Comparison of ENCODE assay signal across 14 cellular contexts in the genomic region with DNA sequence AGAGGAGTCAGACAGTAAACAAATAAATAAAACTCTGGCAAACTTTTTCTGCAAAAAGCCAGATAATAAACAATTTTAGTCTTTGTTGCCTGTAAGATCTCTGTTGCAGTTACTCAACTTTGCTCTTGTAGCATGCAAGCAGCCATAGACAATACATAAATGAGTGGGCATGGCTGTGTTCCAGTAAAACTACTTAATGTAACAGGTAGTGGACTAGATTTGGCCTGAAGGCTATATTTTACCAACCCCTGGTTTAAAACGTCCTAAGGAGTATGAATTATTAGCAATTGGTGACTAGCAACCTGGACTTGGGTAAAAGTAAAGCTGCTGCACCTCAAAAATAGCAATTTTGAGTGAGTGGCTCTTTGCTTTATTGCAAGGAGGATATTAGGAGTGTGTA. TPM values are rescaled to one million over a fixed set of nuclear protein-coding genes. Genes with fewer than 3 reads are reported as not detected.
DNase-seq lines count a peak whose midpoint lies in the region; TF ChIP-seq lines count a peak whose summit lies in the region.
"Had no signal": no experiment of that assay in that cellular context is flagged by ENCODE, and none has a peak within 500 bp of the region (broad histone marks: within the 10 kb centered on the region; RNA-seq: fewer than 3 reads in every experiment).

No MANE protein-coding gene starts in this region.

- no peak overlapping the region for H3K27ac Mint-ChIP-seq in MCF 10A (ENCODE audit: low read depth, unreplicated experiment)
- H3K27ac Mint-ChIP-seq in activated CD4-positive, alpha-beta T cell treated with anti-CD3 and anti-CD28 coated beads, Interleukin-2, amount 10 ng/mL, durations not matched to agents 7 days and 5 days, result no peak overlapping the region
- H3K27ac Mint-ChIP-seq: CD4-positive, CD25-positive, alpha-beta regulatory T cell had no signal

- no peaks in the 10 kb centered on the region for H3K9me3 ChIP-seq in breast epithelium
- H3K9me3 ChIP-seq: BLaER1 had no signal

- peaks cover 7% of the 10 kb centered on the region for H3K36me3 Mint-ChIP-seq in MCF 10A (ENCODE audit: insufficient read depth, unreplicated experiment)
- H3K36me3 Mint-ChIP-seq in activated CD4-positive, alpha-beta T cell treated with anti-CD3 and anti-CD28 coated beads, Interleukin-2, amount 10 ng/mL, durations not matched to agents 7 days and 5 days (ENCODE audit: low read depth), result peaks cover 9% of the 10 kb centered on the region

- BruUV-seq in MCF 10A (replicated peaks; lab: Mats Ljungman, UMichigan), result no TSS peak

- no peaks in the 10 kb centered on the region for H3K27me3 ChIP-seq in breast epithelium
- no peaks in the 10 kb centered on the region for H3K27me3 ChIP-seq in brain microvascular endothelial cell (replicated peaks)
- H3K27me3 ChIP-seq: BLaER1 had no signal

- no peak for TF ChIP-seq CTCF in MCF 10A (IDR thresholded peaks at IDR 0.05; ENCODE audit: unreplicated experiment)
- TF ChIP-seq CTCF in breast epithelium (IDR thresholded peaks at IDR 0.05), result no peak
- no peak for TF ChIP-seq CTCF in fibroblast of pulmonary artery (IDR thresholded peaks at IDR 0.05; ENCODE audit: low read length, missing control alignments)
- no peak for TF ChIP-seq CTCF in brain microvascular endothelial cell (IDR thresholded peaks at IDR 0.05; ENCODE audit: low read depth, low read length, missing control alignments)

- no peaks in the 10 kb centered on the region for H3K27me3 Mint-ChIP-seq in MCF 10A (ENCODE audit: insufficient read depth, unreplicated experiment)
- H3K27me3 Mint-ChIP-seq in activated CD4-positive, alpha-beta T cell treated with anti-CD3 and anti-CD28 coated beads, Interleukin-2, amount 10 ng/mL, durations not matched to agents 7 days and 5 days, result no peaks in the 10 kb centered on the region
- H3K27me3 Mint-ChIP-seq: CD4-positive, CD25-positive, alpha-beta regulatory T cell had no signal

- no peak for TF ChIP-seq POLR2A in breast epithelium (IDR thresholded peaks at IDR 0.05)

- no peaks in the 10 kb centered on the region for H3K9me3 Mint-ChIP-seq in MCF 10A (ENCODE audit: unreplicated experiment)
- H3K9me3 Mint-ChIP-seq in activated CD4-positive, alpha-beta T cell treated with anti-CD3 and anti-CD28 coated beads, Interleukin-2, amount 10 ng/mL, durations not matched to agents 7 days and 5 days, result no peaks in the 10 kb centered on the region

- no peak overlapping the region for H3K27ac ChIP-seq in breast epithelium
- H3K27ac ChIP-seq in brain microvascular endothelial cell, result no peak overlapping the region
- H3K27ac ChIP-seq: 22Rv1, BLaER1 had no signal

- in situ Hi-C loops in brain microvascular endothelial cell (cut with HindIII; ENCODE audit: low pct_ligation_motif_present, low sequenced_read_pairs), result no loop called here

- CTCF ChIA-PET in MCF 10A (lab: Yijun Ruan, JAX), result no interaction called here
- CTCF ChIA-PET in activated CD4-positive, alpha-beta T cell treated with anti-CD3 and anti-CD28 coated beads, Interleukin-2, amount 10 ng/mL, durations not matched to agents 7 days and 5 days (lab: Charles Lee), result no interaction called here

- H3K4me3 Mint-ChIP-seq in MCF 10A (ENCODE audit: unreplicated experiment), result no peak overlapping the region
- no peak overlapping the region for H3K4me3 Mint-ChIP-seq in activated CD4-positive, alpha-beta T cell treated with anti-CD3 and anti-CD28 coated beads, Interleukin-2, amount 10 ng/mL, durations not matched to agents 7 days and 5 days
- H3K4me3 Mint-ChIP-seq: CD4-positive, CD25-positive, alpha-beta regulatory T cell had no signal

- peak; percentile 21 for DNase-seq in DMS79 treated with DMSO at 0.1 percent for 48 hours (lab: John Stamatoyannopoulos, UW)
- no peak for DNase-seq in DMS79 (lab: John Stamatoyannopoulos, UW)
- DNase-seq in MCF 10A (ENCODE audit: unreplicated experiment), result peak; percentile 55
- no peak for DNase-seq in breast epithelium (ENCODE audit: low spot score in 2 of 2)
- DNase-seq in fibroblast of pulmonary artery (ENCODE audit: low read depth), result peak; percentile 25
- DNase-seq in NCI-H187 (lab: John Stamatoyannopoulos, UW), result no peak
- no peak for DNase-seq in activated CD4-positive, alpha-beta T cell treated with anti-CD3 and anti-CD28 coated beads, Interleukin-2, amount 10 ng/mL, durations not matched to agents 7 days and 5 days
- no peak for DNase-seq in brain microvascular endothelial cell
- DNase-seq: AML-193; CD4-positive, CD25-positive, alpha-beta regulatory T cell; IMR-90 had no signal

- POLR2A ChIA-PET in MCF 10A (lab: Yijun Ruan, JAX), result interaction anchor here (0.6 to 2.7 kb wide), 4 partner anchors 11 to 65 kb away, joined by 3 to 20 read pairs (median 10); a partner anchor contains a TSS
- POLR2A ChIA-PET in activated CD4-positive, alpha-beta T cell treated with anti-CD3 and anti-CD28 coated beads, Interleukin-2, amount 10 ng/mL, durations not matched to agents 7 days and 5 days (lab: Charles Lee), result no interaction called here

- intact Hi-C loops in MCF 10A (cut with micrococcal nuclease), result no loop called here
- intact Hi-C loops in breast epithelium (cut with DNase I; ENCODE audit: low total_unique reads), result no loop called here

- H3K36me3 ChIP-seq in breast epithelium, result no peaks in the 10 kb centered on the region
- H3K36me3 ChIP-seq in brain microvascular endothelial cell (replicated peaks), result no peaks in the 10 kb centered on the region

- peaks cover 38% of the 10 kb centered on the region for H3K4me1 Mint-ChIP-seq in MCF 10A (ENCODE audit: insufficient read depth, unreplicated experiment)
- peaks cover 7% of the 10 kb centered on the region for H3K4me1 Mint-ChIP-seq in activated CD4-positive, alpha-beta T cell treated with anti-CD3 and anti-CD28 coated beads, Interleukin-2, amount 10 ng/mL, durations not matched to agents 7 days and 5 days

- H3K4me3 ChIP-seq in breast epithelium, result no peak overlapping the region
- no peak overlapping the region for H3K4me3 ChIP-seq in fibroblast of pulmonary artery (replicated peaks; ENCODE audit: low read depth, low read length)
- H3K4me3 ChIP-seq in brain microvascular endothelial cell (ENCODE audit: low read depth, low read length), result no peak overlapping the region
- H3K4me3 ChIP-seq: BLaER1, GM12878 had no signal

- no peaks in the 10 kb centered on the region for H3K4me1 ChIP-seq in breast epithelium

RNA-seq across cellular contexts. Expression of a gene that starts 30.9 kb away (rescaled TPM):
- 74.0 and 81.6 TPM in 2 replicates for total RNA-seq in MCF 10A (2022)
- 10 to 100 TPM; 41.6 to 76.6 (median 76.5) TPM for total RNA-seq in breast epithelium
- 10 to 100 TPM; 58.8 to 96.5 TPM for total RNA-seq in activated CD4-positive, alpha-beta T cell treated with anti-CD3 and anti-CD28 coated beads, Interleukin-2, amount 10 ng/mL, durations not matched to agents 7 days and 5 days

Comparison
In these comparisons a context has a peak if more than half of its experiments do, and no peak if none do; other contexts are left out.
1. DNase-seq: peak in DMS79 treated with DMSO at 0.1 percent for 48 hours (single experiment), MCF 10A (single experiment) and fibroblast of pulmonary artery (single experiment); none in DMS79 (single experiment), breast epithelium (0 of 2), NCI-H187 (0 of 2), activated CD4-positive, alpha-beta T cell treated with anti-CD3 and anti-CD28 coated beads, Interleukin-2, amount 10 ng/mL, durations not matched to agents 7 days and 5 days (single experiment) and brain microvascular endothelial cell (single experiment).